Comparison of ENCODE assay signal across 8 cellular contexts in genomic region chr14:92615451-92615850, GRCh38.
DNase-seq lines count a peak whose midpoint lies in the region; ATAC-seq lines count a peak whose summit lies in the region.

No MANE protein-coding gene starts in this region.

- ATAC-seq in GM18517 (IDR thresholded peaks at IDR 0.05; ENCODE audit: unreplicated experiment) (peak; percentile 78), HG03025 (IDR thresholded peaks at IDR 0.05; ENCODE audit: low FRiP score, unreplicated experiment) (peak; percentile 55), left lobe of liver (no peak)

- peak; percentile 83 for DNase-seq in activated CD8-positive, alpha-beta memory T cell treated with anti-CD3 and anti-CD28 coated beads for 24 hours
- peak; percentile 8 to 32 for DNase-seq in stimulated activated CD4-positive, alpha-beta T cell treated with anti-CD3 and anti-CD28 coated beads, Interleukin-1b, Interleukin-23, amount 100 ng/mL, for 1 hour (ENCODE audit: low read depth in 2 of 2)
- no peak for DNase-seq in left lobe of liver (ENCODE audit: low spot score)
- no peak for DNase-seq in inferior parietal cortex (ENCODE audit: extremely low spot score)
- no peak for DNase-seq in iPS-NIHi7 (ENCODE audit: extremely low spot score)
- DNase-seq in medulla oblongata (ENCODE audit: extremely low spot score): no peak

Comparison
In these comparisons a context has a peak if more than half of its experiments do, and no peak if none do; other contexts are left out.
1. DNase-seq: peak in activated CD8-positive, alpha-beta memory T cell treated with anti-CD3 and anti-CD28 coated beads for 24 hours (single experiment) and stimulated activated CD4-positive, alpha-beta T cell treated with anti-CD3 and anti-CD28 coated beads, Interleukin-1b, Interleukin-23, amount 100 ng/mL, for 1 hour (2 of 2); none in left lobe of liver (single experiment), inferior parietal cortex (single experiment), iPS-NIHi7 (single experiment) and medulla oblongata (single experiment).